ENCODE assay signal across 9 cellular contexts in genomic region chr14:34220921-34221320, GRCh38.
DNase-seq lines count a peak whose midpoint lies in the region; ATAC-seq and TF ChIP-seq lines count a peak whose summit lies in the region.
"Had no signal": no experiment of that assay in that cellular context is flagged by ENCODE, and none has a peak within 500 bp of the region (broad histone marks: within the 10 kb centered on the region; RNA-seq: fewer than 3 reads in every experiment).

No MANE protein-coding gene starts in this region.

- H4K8ac ChIP-seq in mesendoderm (ENCODE audit: low read depth, low read length) = no peak overlapping the region

- H3K27ac Mint-ChIP-seq in activated CD8-positive, alpha-beta memory T cell treated with anti-CD3 and anti-CD28 coated beads, Interleukin-2, amount 10 ng/mL, durations not matched to agents 7 days and 5 days = no peak overlapping the region
- peak overlapping the region; percentile 14 for H3K27ac Mint-ChIP-seq in progenitor cell of endocrine pancreas
- H3K27ac Mint-ChIP-seq: B cell had no signal

- CTCF ChIA-PET in activated CD8-positive, alpha-beta memory T cell treated with anti-CD3 and anti-CD28 coated beads, Interleukin-2, amount 10 ng/mL, durations not matched to agents 7 days and 5 days (lab: Charles Lee) = interaction anchor here (0.7 kb wide), 1 partner anchor 227 kb away, joined by 4 read pairs; no protein-coding TSS in a partner anchor

- H3K4me3 ChIP-seq in mesendoderm (ENCODE audit: low read length) = no peak overlapping the region

- H3K56ac ChIP-seq in mesendoderm (ENCODE audit: low read length) = no peak overlapping the region

- H2AK5ac ChIP-seq in mesendoderm (ENCODE audit: low read length) = no peak overlapping the region

- H3K4me1 ChIP-seq in mesendoderm (ENCODE audit: control insufficient read depth, low read depth, low read length) = peaks cover 2% of the 10 kb centered on the region

- H3K4ac ChIP-seq in mesendoderm (ENCODE audit: low read depth, low read length) = no peak overlapping the region

- no CpG with 5 or more reads among the region's 7 CpGs for WGBS in mesendoderm (ENCODE audit: extremely low coverage, insufficient coverage, low lambda C conversion rate)

- no peaks in the 10 kb centered on the region for H3K36me3 Mint-ChIP-seq in activated CD8-positive, alpha-beta memory T cell treated with anti-CD3 and anti-CD28 coated beads, Interleukin-2, amount 10 ng/mL, durations not matched to agents 7 days and 5 days
- no peaks in the 10 kb centered on the region for H3K36me3 Mint-ChIP-seq in progenitor cell of endocrine pancreas (ENCODE audit: insufficient read depth)

- H2BK15ac ChIP-seq in mesendoderm (replicated peaks; ENCODE audit: low read depth) = no peak overlapping the region

- no peaks in the 10 kb centered on the region for H3K36me3 ChIP-seq in mesendoderm (ENCODE audit: control insufficient read depth, insufficient read depth, low read length)

- no peaks in the 10 kb centered on the region for H3K79me1 ChIP-seq in mesendoderm (ENCODE audit: low read length)

- no peak overlapping the region for H2BK5ac ChIP-seq in mesendoderm (ENCODE audit: low read length)

- H3K79me2 ChIP-seq in mesendoderm (ENCODE audit: control insufficient read depth, insufficient read depth, low read length) = no peaks in the 10 kb centered on the region

- H3K4me3 Mint-ChIP-seq in activated CD8-positive, alpha-beta memory T cell treated with anti-CD3 and anti-CD28 coated beads, Interleukin-2, amount 10 ng/mL, durations not matched to agents 7 days and 5 days = no peak overlapping the region
- no peak overlapping the region for H3K4me3 Mint-ChIP-seq in progenitor cell of endocrine pancreas (ENCODE audit: low read depth)
- H3K4me3 Mint-ChIP-seq: B cell had no signal

- no peak for DNase-seq in activated CD8-positive, alpha-beta memory T cell treated with anti-CD3 and anti-CD28 coated beads, Interleukin-2, amount 10 ng/mL, durations not matched to agents 7 days and 5 days
- DNase-seq in activated CD8-positive, alpha-beta memory T cell treated with anti-CD3 and anti-CD28 coated beads for 24 hours = no peak
- peak; percentile 39 for DNase-seq in NCI-H2227 (lab: John Stamatoyannopoulos, UW; ENCODE audit: unreplicated experiment)
- no peak for DNase-seq in progenitor cell of endocrine pancreas (ENCODE audit: low spot score, unreplicated experiment)
- DNase-seq in activated effector memory CD4-positive, alpha-beta T cell treated with anti-CD3 and anti-CD28 coated beads, Interleukin-2, amount 50 U/mL, for 16 hours = no peak
- DNase-seq in AG08396 (ENCODE audit: low spot score) = no peak
- DNase-seq in mesendoderm = no peak

- H4K5ac ChIP-seq in mesendoderm (ENCODE audit: low read length) = no peak overlapping the region

- H2BK120ac ChIP-seq in mesendoderm (ENCODE audit: low read depth, low read length) = no peak overlapping the region

- no peaks in the 10 kb centered on the region for H3K27me3 ChIP-seq in mesendoderm (ENCODE audit: insufficient read depth, low read length, poor library complexity)

- no peaks in the 10 kb centered on the region for H3K9me3 Mint-ChIP-seq in activated CD8-positive, alpha-beta memory T cell treated with anti-CD3 and anti-CD28 coated beads, Interleukin-2, amount 10 ng/mL, durations not matched to agents 7 days and 5 days (ENCODE audit: low read depth)
- peaks cover 4% of the 10 kb centered on the region for H3K9me3 Mint-ChIP-seq in progenitor cell of endocrine pancreas (ENCODE audit: low read depth)

- H3K27me3 Mint-ChIP-seq in activated CD8-positive, alpha-beta memory T cell treated with anti-CD3 and anti-CD28 coated beads, Interleukin-2, amount 10 ng/mL, durations not matched to agents 7 days and 5 days = peaks cover 8% of the 10 kb centered on the region
- peaks cover 8% of the 10 kb centered on the region for H3K27me3 Mint-ChIP-seq in progenitor cell of endocrine pancreas

- H3K27ac ChIP-seq in mesendoderm (ENCODE audit: low read depth, low read length) = no peak overlapping the region

- H3K4me1 Mint-ChIP-seq in activated CD8-positive, alpha-beta memory T cell treated with anti-CD3 and anti-CD28 coated beads, Interleukin-2, amount 10 ng/mL, durations not matched to agents 7 days and 5 days = peaks cover 6% of the 10 kb centered on the region
- H3K4me1 Mint-ChIP-seq in progenitor cell of endocrine pancreas (ENCODE audit: low read depth) = peaks cover 16% of the 10 kb centered on the region
- H3K4me1 Mint-ChIP-seq: B cell had no signal

- no peak overlapping the region for H3K9ac ChIP-seq in mesendoderm (ENCODE audit: low read length)

- H3K18ac ChIP-seq in mesendoderm (ENCODE audit: low read length) = no peak overlapping the region

- no peak for TF ChIP-seq CTCF in progenitor cell of endocrine pancreas (IDR thresholded peaks at IDR 0.05; ENCODE audit: unreplicated experiment)

- H3K4me2 ChIP-seq in mesendoderm (ENCODE audit: low read length) = no peak overlapping the region

- H3K23ac ChIP-seq in mesendoderm (ENCODE audit: low read length) = no peak overlapping the region

- ATAC-seq in activated CD8-positive, alpha-beta memory T cell treated with anti-CD3 and anti-CD28 coated beads, Interleukin-2, amount 10 ng/mL, durations not matched to agents 7 days and 5 days = peak; percentile 45
- ATAC-seq in HG02642 (IDR thresholded peaks at IDR 0.05; ENCODE audit: poor library complexity, unreplicated experiment) = peak; percentile 91
